ENCODE assay signal across 6 cellular contexts in the genomic region with DNA sequence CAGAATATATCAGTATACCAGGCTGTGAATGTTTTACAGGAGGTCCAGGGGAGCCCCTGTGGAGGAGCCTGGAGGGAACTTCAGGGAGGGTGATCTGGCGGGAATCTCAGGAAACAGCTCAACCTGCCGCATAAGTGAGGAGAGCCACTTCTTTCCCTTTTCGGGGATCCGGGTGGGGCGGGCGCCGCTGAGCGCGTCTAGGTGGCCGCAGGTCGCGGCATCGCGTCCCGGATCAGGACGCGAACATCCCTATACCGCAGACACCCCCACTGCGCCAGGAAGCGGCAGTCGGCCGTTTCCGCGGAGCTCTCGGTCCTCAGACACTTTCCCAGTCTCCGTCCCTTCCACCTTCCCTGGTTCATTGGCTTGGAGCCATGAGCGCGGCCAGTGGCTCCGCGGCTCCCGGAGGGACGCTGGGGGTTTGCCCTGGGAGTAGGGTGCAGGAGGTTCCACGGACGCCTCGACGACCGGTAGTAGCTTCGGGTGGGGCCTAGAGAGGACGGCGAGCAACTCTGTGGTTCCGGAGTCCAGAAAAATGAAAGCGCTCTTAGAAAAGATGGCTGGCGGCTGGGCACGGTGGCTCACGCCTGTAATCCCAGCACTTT. TPM values are rescaled to one million over a fixed set of nuclear protein-coding genes. Genes with fewer than 3 reads are reported as not detected.
DNase-seq lines count a peak whose midpoint lies in the region; ATAC-seq lines count a peak whose summit lies in the region.

No MANE protein-coding gene starts in this region.

- no peak overlapping the region for H3K4ac ChIP-seq in mesendoderm (ENCODE audit: low read depth, low read length)

- H2BK120ac ChIP-seq in mesendoderm (ENCODE audit: low read depth, low read length) = no peak overlapping the region

- peaks cover 6 to 11% of the 10 kb centered on the region in 2 donors for H3K36me3 Mint-ChIP-seq in activated naive CD4-positive, alpha-beta T cell treated with anti-CD3 and anti-CD28 coated beads, Interleukin-2, amount 50 U/mL, for 72 hours

- H3K4me3 ChIP-seq in mesendoderm (ENCODE audit: low read length) = no peak overlapping the region

- H3K27ac Mint-ChIP-seq in activated naive CD4-positive, alpha-beta T cell treated with anti-CD3 and anti-CD28 coated beads, Interleukin-2, amount 50 U/mL, for 72 hours = peak overlapping the region; percentile 85 to 88

- H3K9me3 Mint-ChIP-seq in activated naive CD4-positive, alpha-beta T cell treated with anti-CD3 and anti-CD28 coated beads, Interleukin-2, amount 50 U/mL, for 72 hours = no peaks in the 10 kb centered on the region

- DNase-seq in COLO668 (lab: John Stamatoyannopoulos, UW; ENCODE audit: unreplicated experiment) (peak; percentile 69), mesendoderm (no peak), NCI-H82 (lab: John Stamatoyannopoulos, UW) (no peak), NCI-H146 treated with DMSO at 0.1 percent for 48 hours (lab: John Stamatoyannopoulos, UW; ENCODE audit: unreplicated experiment) (no peak), iPS-NIHi7 (ENCODE audit: extremely low spot score) (no peak)
- no peak for DNase-seq in activated naive CD4-positive, alpha-beta T cell treated with anti-CD3 and anti-CD28 coated beads, Interleukin-2, amount 50 U/mL, for 72 hours (ENCODE audit: low spot score in 2 of 2)

- H3K4me1 ChIP-seq in mesendoderm (ENCODE audit: control insufficient read depth, low read depth, low read length) = no peaks in the 10 kb centered on the region

- H4K8ac ChIP-seq in mesendoderm (ENCODE audit: low read depth, low read length) = no peak overlapping the region

- H4K5ac ChIP-seq in mesendoderm (ENCODE audit: low read length) = no peak overlapping the region

- no CpG with 5 or more reads among the region's 45 CpGs for WGBS in mesendoderm (ENCODE audit: extremely low coverage, insufficient coverage, low lambda C conversion rate)

- peak overlapping the region; percentile 81 for H3K56ac ChIP-seq in mesendoderm (ENCODE audit: low read length)

- no peak overlapping the region for H2AK5ac ChIP-seq in mesendoderm (ENCODE audit: low read length)

- H3K36me3 ChIP-seq in mesendoderm (ENCODE audit: control insufficient read depth, insufficient read depth, low read length) = no peaks in the 10 kb centered on the region

- H3K79me2 ChIP-seq in mesendoderm (ENCODE audit: control insufficient read depth, insufficient read depth, low read length) = no peaks in the 10 kb centered on the region

- H2BK5ac ChIP-seq in mesendoderm (ENCODE audit: low read length) = no peak overlapping the region

- H3K27me3 ChIP-seq in mesendoderm (ENCODE audit: insufficient read depth, low read length, poor library complexity) = no peaks in the 10 kb centered on the region

- H3K4me2 ChIP-seq in mesendoderm (ENCODE audit: low read length) = peak overlapping the region; percentile 34

- ATAC-seq in activated naive CD4-positive, alpha-beta T cell treated with anti-CD3 and anti-CD28 coated beads, Interleukin-2, amount 50 U/mL, for 72 hours = no peak

- H3K9ac ChIP-seq in mesendoderm (ENCODE audit: low read length) = peak overlapping the region; percentile 51

- H2BK15ac ChIP-seq in mesendoderm (replicated peaks; ENCODE audit: low read depth) = no peak overlapping the region

- H3K79me1 ChIP-seq in mesendoderm (ENCODE audit: low read length) = peaks cover under 1% of the 10 kb centered on the region

- no peak overlapping the region for H3K27ac ChIP-seq in mesendoderm (ENCODE audit: low read depth, low read length)

- peak overlapping the region; percentile 43 for H3K18ac ChIP-seq in mesendoderm (ENCODE audit: low read length)

- no peak overlapping the region for H3K23ac ChIP-seq in mesendoderm (ENCODE audit: low read length)

RNA-seq across cellular contexts. Expression of a gene that starts 3.1 kb away (rescaled TPM):
- total RNA-seq in activated naive CD4-positive, alpha-beta T cell treated with anti-CD3 and anti-CD28 coated beads, Interleukin-2, amount 50 U/mL, for 72 hours = 10 to 100 TPM; 11.1 to 11.6 TPM
- 3.5 TPM for polyA plus RNA-seq in mesendoderm (2013, experiment 1 of 2)
- 3.3 TPM for polyA plus RNA-seq in mesendoderm (2013, experiment 2 of 2)

RNA-seq across cellular contexts. Expression of a gene that starts 10.2 kb away (rescaled TPM):
- 1 to 10 TPM; 7.2 TPM for total RNA-seq in activated naive CD4-positive, alpha-beta T cell treated with anti-CD3 and anti-CD28 coated beads, Interleukin-2, amount 50 U/mL, for 72 hours
- 2.2 TPM for polyA plus RNA-seq in mesendoderm (2013, experiment 1 of 2)
- 2.3 TPM for polyA plus RNA-seq in mesendoderm (2013, experiment 2 of 2)

RNA-seq across cellular contexts. Expression of a gene that starts 24.2 kb away (rescaled TPM):
- total RNA-seq in activated naive CD4-positive, alpha-beta T cell treated with anti-CD3 and anti-CD28 coated beads, Interleukin-2, amount 50 U/mL, for 72 hours = 10 to 100 TPM; 10.8 to 22.1 TPM
- 3.8 TPM for polyA plus RNA-seq in mesendoderm (2013, experiment 1 of 2)
- 3.4 TPM for polyA plus RNA-seq in mesendoderm (2013, experiment 2 of 2)

RNA-seq across cellular contexts. Expression of a gene that starts 26.7 kb away (rescaled TPM):
- total RNA-seq in activated naive CD4-positive, alpha-beta T cell treated with anti-CD3 and anti-CD28 coated beads, Interleukin-2, amount 50 U/mL, for 72 hours = 1 to 10 TPM; 4.5 to 8.2 TPM
- 5.4 TPM for polyA plus RNA-seq in mesendoderm (2013, experiment 1 of 2)
- 5.2 TPM for polyA plus RNA-seq in mesendoderm (2013, experiment 2 of 2)

RNA-seq across cellular contexts. Expression of a gene that starts 34.9 kb away (rescaled TPM):
- total RNA-seq in activated naive CD4-positive, alpha-beta T cell treated with anti-CD3 and anti-CD28 coated beads, Interleukin-2, amount 50 U/mL, for 72 hours = 1 to 10 TPM; 2.3 to 9.3 TPM
- 20.2 TPM for polyA plus RNA-seq in mesendoderm (2013, experiment 1 of 2)
- 20.4 TPM for polyA plus RNA-seq in mesendoderm (2013, experiment 2 of 2)
